8 cellular contexts compared by ENCODE assay signal in the genomic region with DNA sequence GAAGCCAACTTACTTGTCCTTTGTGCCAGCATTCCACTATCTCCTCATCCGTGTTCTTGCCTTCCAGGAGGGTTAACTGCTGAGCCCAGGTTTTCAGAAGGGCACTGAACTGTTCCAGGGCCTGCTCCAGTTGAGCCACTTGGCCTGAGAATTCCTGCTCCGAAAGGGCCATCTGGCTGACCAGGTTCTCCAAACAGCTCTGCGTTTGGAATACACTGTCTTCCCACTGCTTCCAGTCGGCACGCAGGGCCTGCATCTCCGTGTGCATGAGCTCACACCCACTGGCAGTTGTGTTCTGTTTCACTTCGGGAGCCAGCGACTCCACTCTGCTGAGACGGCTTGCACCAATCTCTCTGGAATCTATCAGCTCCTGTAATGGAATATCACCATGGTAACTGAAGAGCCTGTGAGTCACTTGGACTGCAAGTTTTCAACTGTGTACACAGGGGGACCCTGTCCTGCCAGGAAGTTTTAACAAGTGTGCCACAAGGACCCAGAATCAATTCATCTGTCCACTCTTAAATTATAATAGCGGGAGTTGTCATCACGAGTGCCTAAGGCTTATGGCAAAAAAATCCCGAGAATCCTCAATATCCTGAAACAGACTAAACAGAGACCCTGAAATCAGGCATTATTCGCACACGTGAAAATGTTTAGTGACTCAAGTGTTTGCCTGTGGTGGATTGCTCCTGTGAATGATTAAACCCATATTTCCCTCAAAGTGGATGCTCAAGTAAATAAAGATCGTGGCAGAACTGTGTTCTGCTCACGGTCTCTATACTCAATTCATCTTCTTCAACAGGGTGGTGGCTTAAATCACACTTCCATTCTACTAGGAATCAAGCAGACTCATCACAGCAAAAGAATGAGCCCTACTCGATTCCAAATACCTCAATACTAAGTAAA.
A peak's percentile ranks its signal among the peaks of the same experiment; 100 is the strongest.
DNase-seq lines count a peak whose midpoint lies in the region; ATAC-seq and TF ChIP-seq lines count a peak whose summit lies in the region.

No MANE protein-coding gene starts in this region.

- ATAC-seq in SK-N-SH treated with all-trans-retinoic acid at 6 μM for 48 hours = peak; percentile 89
- ATAC-seq in foreskin keratinocyte = peak; percentile 96
- ATAC-seq in activated CD4-positive, alpha-beta T cell treated with anti-CD3 and anti-CD28 coated beads for 36 hours = no peak
- ATAC-seq in HG03378 (IDR thresholded peaks at IDR 0.05; ENCODE audit: unreplicated experiment) = no peak
- ATAC-seq in GM21825 (IDR thresholded peaks at IDR 0.05; ENCODE audit: unreplicated experiment) = no peak
- no peak for ATAC-seq in HG03342 (IDR thresholded peaks at IDR 0.05; ENCODE audit: unreplicated experiment)

- H3K36me3 Mint-ChIP-seq in activated CD4-positive, alpha-beta T cell treated with anti-CD3 and anti-CD28 coated beads for 36 hours (ENCODE audit: low read depth) = no peaks in the 10 kb centered on the region

- peak overlapping the region; percentile 31 for H3K27ac ChIP-seq in foreskin keratinocyte

- H3K4me3 Mint-ChIP-seq in activated CD4-positive, alpha-beta T cell treated with anti-CD3 and anti-CD28 coated beads for 36 hours = no peak overlapping the region

- no peak overlapping the region for H3K27ac Mint-ChIP-seq in activated CD4-positive, alpha-beta T cell treated with anti-CD3 and anti-CD28 coated beads for 36 hours

- DNase-seq in DMS53 (lab: John Stamatoyannopoulos, UW) (peak; percentile 93), foreskin keratinocyte (peak; percentile 67 to 83), non-pigmented ciliary epithelial cell (ENCODE audit: low read depth) (peak; percentile 91)
- DNase-seq in activated CD4-positive, alpha-beta T cell treated with anti-CD3 and anti-CD28 coated beads for 36 hours = no peak

- peaks cover 15% of the 10 kb centered on the region for H3K4me1 ChIP-seq in foreskin keratinocyte

- H3K27me3 ChIP-seq in foreskin keratinocyte = no peaks in the 10 kb centered on the region

- intact Hi-C loops in activated CD4-positive, alpha-beta T cell treated with anti-CD3 and anti-CD28 coated beads for 36 hours (cut with DNase I, micrococcal nuclease) = no loop called here

- H3K9me3 Mint-ChIP-seq in activated CD4-positive, alpha-beta T cell treated with anti-CD3 and anti-CD28 coated beads for 36 hours (ENCODE audit: low read depth) = no peaks in the 10 kb centered on the region

- peaks cover 12% of the 10 kb centered on the region for H3K27me3 Mint-ChIP-seq in activated CD4-positive, alpha-beta T cell treated with anti-CD3 and anti-CD28 coated beads for 36 hours

- peak; percentile 11 for TF ChIP-seq CTCF in foreskin keratinocyte (conservative IDR thresholded peaks at IDR 0.05)

- H3K4me1 Mint-ChIP-seq in activated CD4-positive, alpha-beta T cell treated with anti-CD3 and anti-CD28 coated beads for 36 hours = no peaks in the 10 kb centered on the region

- CTCF ChIA-PET in activated CD4-positive, alpha-beta T cell treated with anti-CD3 and anti-CD28 coated beads for 36 hours (lab: Charles Lee) = interaction anchor here (0.7 kb wide), 1 partner anchor 12 kb away, joined by 6 read pairs; no protein-coding TSS in a partner anchor

- POLR2A ChIA-PET in activated CD4-positive, alpha-beta T cell treated with anti-CD3 and anti-CD28 coated beads for 36 hours (lab: Charles Lee) = no interaction called here

TF ChIP-seq in SK-N-SH treated with all-trans-retinoic acid at 6 μM for 48 hours, 23 proteins besides CTCF, POLR2A, EP300 and RAD21:
- TF ChIP-seq ZFP3 (CRISPR knock-in tag; IDR thresholded peaks at IDR 0.05) (peak; percentile 27; the same call in 1 of the 2 replicates), RARB (CRISPR knock-in tag; IDR thresholded peaks at IDR 0.05) (no peak), ISL1 (CRISPR knock-in tag; IDR thresholded peaks at IDR 0.05) (peak; percentile 52; the same call in 1 of the 2 replicates), CREB5 (CRISPR knock-in tag; IDR thresholded peaks at IDR 0.05; ENCODE audit: low read depth) (no peak), TCF4 (CRISPR knock-in tag; IDR thresholded peaks at IDR 0.05; ENCODE audit: borderline replicate concordance) (no peak; the same call in 1 of the 2 replicates), ZNF70 (CRISPR knock-in tag; IDR thresholded peaks at IDR 0.05) (no peak), CSDC2 (CRISPR knock-in tag; IDR thresholded peaks at IDR 0.05) (peak; percentile 57; the same call in 1 of the 2 replicates), BACH2 (CRISPR knock-in tag; IDR thresholded peaks at IDR 0.05; ENCODE audit: borderline replicate concordance) (no peak)

Comparison
In these comparisons a context has a peak if more than half of its experiments do, and no peak if none do; other contexts are left out.
1. ATAC-seq: peak in SK-N-SH treated with all-trans-retinoic acid at 6 μM for 48 hours (single experiment) and foreskin keratinocyte (single experiment); none in activated CD4-positive, alpha-beta T cell treated with anti-CD3 and anti-CD28 coated beads for 36 hours (single experiment), HG03378 (single experiment), GM21825 (single experiment) and HG03342 (single experiment).